ENCODE assay signal across 10 cellular contexts in the genomic region with DNA sequence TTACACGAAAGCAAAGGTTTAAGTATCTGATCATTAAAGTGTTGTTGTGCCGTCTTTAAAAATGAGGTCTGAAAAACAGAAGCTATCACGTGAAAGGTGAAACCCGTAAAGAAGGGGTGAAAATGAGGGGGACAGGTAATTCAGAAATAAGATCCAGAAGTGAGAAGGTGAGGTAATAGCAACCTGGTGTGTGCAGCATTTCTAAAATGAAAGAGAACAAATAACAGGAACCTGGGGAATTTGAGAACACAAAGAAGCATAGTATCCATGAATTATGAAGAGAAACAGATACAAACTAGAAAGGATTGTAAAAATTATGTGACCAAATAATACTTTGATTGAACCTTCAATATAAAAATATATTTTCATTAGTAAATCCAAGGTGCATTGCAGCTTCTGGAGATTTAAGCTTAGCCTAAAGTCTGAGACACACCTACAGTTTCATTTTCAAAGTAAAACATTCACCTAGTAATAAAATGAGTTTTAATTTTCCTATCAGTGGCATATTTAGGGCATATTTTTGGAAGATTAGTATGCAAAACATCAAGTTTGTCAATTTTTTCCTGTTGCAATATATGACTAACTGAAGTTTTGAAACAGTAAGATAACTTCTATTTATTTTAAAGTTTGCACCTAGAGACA. TPM values are rescaled to one million over a fixed set of nuclear protein-coding genes. Genes with fewer than 3 reads are reported as not detected.
DNase-seq lines count a peak whose midpoint lies in the region; ATAC-seq and TF ChIP-seq lines count a peak whose summit lies in the region.
"Had no signal": no experiment of that assay in that cellular context is flagged by ENCODE, and none has a peak within 500 bp of the region (broad histone marks: within the 10 kb centered on the region; RNA-seq: fewer than 3 reads in every experiment).

No MANE protein-coding gene starts in this region.

- POLR2A ChIA-PET in activated CD4-positive, alpha-beta memory T cell treated with anti-CD3 and anti-CD28 coated beads for 36 hours (lab: Charles Lee), result interaction anchor here (1.3 kb wide), 1 partner anchor 30 kb away, joined by 3 read pairs; no protein-coding TSS in a partner anchor
- POLR2A ChIA-PET in Caco-2 (lab: Charles Lee), result no interaction called here

- H3K27me3 ChIP-seq in iPS-18a (ENCODE audit: control insufficient read depth, insufficient read depth, low read length), result peaks cover 56% of the 10 kb centered on the region
- no peaks in the 10 kb centered on the region; the same call in none of the 2 replicates for H3K27me3 ChIP-seq in Caco-2 (replicated peaks; ENCODE audit: control insufficient read depth, insufficient read depth, low read length)

- no peak for TF ChIP-seq CTCF in Caco-2 (IDR thresholded peaks at IDR 0.05; ENCODE audit: insufficient read depth in 1 of 2, low read depth in 1 of 2, low read length in 1 of 2, severe bottlenecking in 1 of 2, unreplicated experiment in 1 of 2)

- no peak overlapping the region for H3K27ac Mint-ChIP-seq in activated CD8-positive, alpha-beta memory T cell treated with anti-CD3 and anti-CD28 coated beads, Interleukin-2, amount 10 ng/mL, durations not matched to agents 7 days and 5 days
- H3K27ac Mint-ChIP-seq in activated CD4-positive, alpha-beta memory T cell treated with anti-CD3 and anti-CD28 coated beads for 36 hours, result no peak overlapping the region
- no peak overlapping the region for H3K27ac Mint-ChIP-seq in stimulated activated effector memory CD8-positive, alpha-beta T cell treated with anti-CD3 and anti-CD28 coated beads, Interleukin-12 subunit alpha, Interleukin-12 subunit beta, amount 100 ng/mL, for 72 hours
- no peak overlapping the region for H3K27ac Mint-ChIP-seq in Caco-2 (ENCODE audit: unreplicated experiment)

- CTCF ChIA-PET in activated CD8-positive, alpha-beta memory T cell treated with anti-CD3 and anti-CD28 coated beads, Interleukin-2, amount 10 ng/mL, durations not matched to agents 7 days and 5 days (lab: Charles Lee), result interaction anchor here (1.3 to 12.4 kb wide), 3 partner anchors 10 to 438 kb away, joined by 3 to 130 read pairs (median 4); partner anchors contain the start of gene HINT3
- CTCF ChIA-PET in activated CD4-positive, alpha-beta memory T cell treated with anti-CD3 and anti-CD28 coated beads for 36 hours (lab: Charles Lee), result interaction anchor here (0.7 to 1.8 kb wide), 6 partner anchors 10 to 441 kb away, joined by 3 to 7 read pairs (median 5); partner anchors contain the start of gene HINT3
- CTCF ChIA-PET in Caco-2 (lab: Charles Lee), result no interaction called here

- intact Hi-C loops in activated CD4-positive, alpha-beta memory T cell treated with anti-CD3 and anti-CD28 coated beads for 36 hours (cut with micrococcal nuclease), result loop anchor here (5.0 kb wide), 1 partner anchor 239 kb away; no protein-coding TSS in a partner anchor
- intact Hi-C loops in Caco-2 (cut with micrococcal nuclease; ENCODE audit: unreplicated experiment), result loop anchor here (5.0 to 10.0 kb wide), 2 partner anchors 239 to 876 kb away; no protein-coding TSS in a partner anchor

- H3K27me3 Mint-ChIP-seq in activated CD8-positive, alpha-beta memory T cell treated with anti-CD3 and anti-CD28 coated beads, Interleukin-2, amount 10 ng/mL, durations not matched to agents 7 days and 5 days, result peaks cover 85% of the 10 kb centered on the region
- H3K27me3 Mint-ChIP-seq in activated CD4-positive, alpha-beta memory T cell treated with anti-CD3 and anti-CD28 coated beads for 36 hours, result peaks cover 61% of the 10 kb centered on the region
- H3K27me3 Mint-ChIP-seq in Caco-2 (ENCODE audit: insufficient read depth, unreplicated experiment), result peaks cover 32% of the 10 kb centered on the region

- H3K36me3 Mint-ChIP-seq in activated CD8-positive, alpha-beta memory T cell treated with anti-CD3 and anti-CD28 coated beads, Interleukin-2, amount 10 ng/mL, durations not matched to agents 7 days and 5 days, result peaks cover 4% of the 10 kb centered on the region
- no peaks in the 10 kb centered on the region for H3K36me3 Mint-ChIP-seq in activated CD4-positive, alpha-beta memory T cell treated with anti-CD3 and anti-CD28 coated beads for 36 hours
- H3K36me3 Mint-ChIP-seq in stimulated activated effector memory CD8-positive, alpha-beta T cell treated with anti-CD3 and anti-CD28 coated beads, Interleukin-12 subunit alpha, Interleukin-12 subunit beta, amount 100 ng/mL, for 72 hours, result peaks cover 6% of the 10 kb centered on the region
- H3K36me3 Mint-ChIP-seq in Caco-2 (ENCODE audit: insufficient read depth, unreplicated experiment), result no peaks in the 10 kb centered on the region

- peaks cover 37% of the 10 kb centered on the region for H3K4me1 Mint-ChIP-seq in activated CD8-positive, alpha-beta memory T cell treated with anti-CD3 and anti-CD28 coated beads, Interleukin-2, amount 10 ng/mL, durations not matched to agents 7 days and 5 days
- peaks cover 27% of the 10 kb centered on the region for H3K4me1 Mint-ChIP-seq in activated CD4-positive, alpha-beta memory T cell treated with anti-CD3 and anti-CD28 coated beads for 36 hours (ENCODE audit: low read depth)
- H3K4me1 Mint-ChIP-seq in stimulated activated effector memory CD8-positive, alpha-beta T cell treated with anti-CD3 and anti-CD28 coated beads, Interleukin-12 subunit alpha, Interleukin-12 subunit beta, amount 100 ng/mL, for 72 hours, result peaks cover 37% of the 10 kb centered on the region
- H3K4me1 Mint-ChIP-seq in Caco-2 (ENCODE audit: low read depth, unreplicated experiment), result peaks cover 22% of the 10 kb centered on the region

- H3K4me3 Mint-ChIP-seq in activated CD8-positive, alpha-beta memory T cell treated with anti-CD3 and anti-CD28 coated beads, Interleukin-2, amount 10 ng/mL, durations not matched to agents 7 days and 5 days, result peak overlapping the region; percentile 36
- H3K4me3 Mint-ChIP-seq in activated CD4-positive, alpha-beta memory T cell treated with anti-CD3 and anti-CD28 coated beads for 36 hours, result peak overlapping the region; percentile 19
- H3K4me3 Mint-ChIP-seq in stimulated activated effector memory CD8-positive, alpha-beta T cell treated with anti-CD3 and anti-CD28 coated beads, Interleukin-12 subunit alpha, Interleukin-12 subunit beta, amount 100 ng/mL, for 72 hours, result peak overlapping the region; percentile 91
- H3K4me3 Mint-ChIP-seq in Caco-2 (ENCODE audit: unreplicated experiment), result no peak overlapping the region

- ATAC-seq in activated CD8-positive, alpha-beta memory T cell treated with anti-CD3 and anti-CD28 coated beads, Interleukin-2, amount 10 ng/mL, durations not matched to agents 7 days and 5 days, result no peak
- no peak for ATAC-seq in stimulated activated effector memory CD8-positive, alpha-beta T cell treated with anti-CD3 and anti-CD28 coated beads, Interleukin-12 subunit alpha, Interleukin-12 subunit beta, amount 100 ng/mL, for 72 hours
- ATAC-seq in HG02610 (IDR thresholded peaks at IDR 0.05; ENCODE audit: unreplicated experiment), result no peak

- H3K9me3 ChIP-seq in iPS-18a (ENCODE audit: control insufficient read depth, low read depth, low read length), result no peaks in the 10 kb centered on the region
- H3K9me3 ChIP-seq in Caco-2, result no peaks in the 10 kb centered on the region

- no peaks in the 10 kb centered on the region for H3K36me3 ChIP-seq in iPS-18a (ENCODE audit: control insufficient read depth, low read depth, low read length)
- no peaks in the 10 kb centered on the region for H3K36me3 ChIP-seq in Caco-2 (ENCODE audit: control insufficient read depth, insufficient read depth, low read length)

- H3K9ac ChIP-seq in iPS-18a (ENCODE audit: low read length), result no peak overlapping the region

- H3K4me1 ChIP-seq in iPS-18a (ENCODE audit: control insufficient read depth, low read depth, low read length), result peaks cover 58% of the 10 kb centered on the region
- peaks cover 11% of the 10 kb centered on the region; the same call in 1 of the 2 replicates for H3K4me1 ChIP-seq in Caco-2

- H3K4me3 ChIP-seq in iPS-18a (ENCODE audit: low read length) (peak overlapping the region; percentile 91), Caco-2 (ENCODE audit: low read depth, low read length) (no peak overlapping the region)

- BruUV-seq in Caco-2 (replicated peaks; lab: Mats Ljungman, UMichigan), result no TSS peak

- no peak for DNase-seq in activated CD8-positive, alpha-beta memory T cell treated with anti-CD3 and anti-CD28 coated beads, Interleukin-2, amount 10 ng/mL, durations not matched to agents 7 days and 5 days
- DNase-seq in activated CD8-positive, alpha-beta memory T cell treated with anti-CD3 and anti-CD28 coated beads, Interleukin-2, amount 50 U/mL, for 4 hours, result no peak
- DNase-seq in activated CD4-positive, alpha-beta memory T cell treated with anti-CD3 and anti-CD28 coated beads for 36 hours, result no peak
- no peak for DNase-seq in stimulated activated effector memory CD8-positive, alpha-beta T cell treated with anti-CD3 and anti-CD28 coated beads, Interleukin-12 subunit alpha, Interleukin-12 subunit beta, amount 100 ng/mL, for 72 hours (ENCODE audit: low spot score in 2 of 2)
- DNase-seq in Caco-2 (no peak), superior temporal gyrus (ENCODE audit: extremely low spot score) (no peak)
- DNase-seq: kidney glomerular epithelial cell, NCI-H510A had no signal

- H3K9me3 Mint-ChIP-seq in activated CD8-positive, alpha-beta memory T cell treated with anti-CD3 and anti-CD28 coated beads, Interleukin-2, amount 10 ng/mL, durations not matched to agents 7 days and 5 days (ENCODE audit: low read depth), result no peaks in the 10 kb centered on the region
- H3K9me3 Mint-ChIP-seq in activated CD4-positive, alpha-beta memory T cell treated with anti-CD3 and anti-CD28 coated beads for 36 hours, result no peaks in the 10 kb centered on the region
- no peaks in the 10 kb centered on the region for H3K9me3 Mint-ChIP-seq in stimulated activated effector memory CD8-positive, alpha-beta T cell treated with anti-CD3 and anti-CD28 coated beads, Interleukin-12 subunit alpha, Interleukin-12 subunit beta, amount 100 ng/mL, for 72 hours
- H3K9me3 Mint-ChIP-seq in Caco-2 (ENCODE audit: unreplicated experiment), result no peaks in the 10 kb centered on the region

- H3K27ac ChIP-seq in iPS-18a (ENCODE audit: low read length), result no peak overlapping the region

RNA-seq across cellular contexts. Expression of gene HEY2, which starts 1.4 kb away (rescaled TPM):
- not detected for total RNA-seq in activated CD8-positive, alpha-beta memory T cell treated with anti-CD3 and anti-CD28 coated beads, Interleukin-2, amount 10 ng/mL, durations not matched to agents 7 days and 5 days
- total RNA-seq in activated CD4-positive, alpha-beta memory T cell treated with anti-CD3 and anti-CD28 coated beads for 36 hours, result not detected
- total RNA-seq in Caco-2 (2022), result 0.12 TPM in 1 of 2 replicates, not detected in the other

RNA-seq across cellular contexts. Expression of gene NCOA7, which starts 39.9 kb away (rescaled TPM):
- total RNA-seq in activated CD8-positive, alpha-beta memory T cell treated with anti-CD3 and anti-CD28 coated beads, Interleukin-2, amount 10 ng/mL, durations not matched to agents 7 days and 5 days, result 10 to 100 TPM; 45.3 to 46.9 TPM
- total RNA-seq in activated CD4-positive, alpha-beta memory T cell treated with anti-CD3 and anti-CD28 coated beads for 36 hours, result 10 to 100 TPM; 42.3 to 43.4 TPM
- total RNA-seq in Caco-2 (2022), result 62.0 and 67.9 TPM in 2 replicates
